Comparison of ENCODE assay signal across 1 cellular context in genomic region chr17:50034504-50035364, GRCh38.
TF ChIP-seq lines count a peak whose summit lies in the region.

No MANE protein-coding gene starts in this region.

TF ChIP-seq in GM23338, 12 proteins besides CTCF, POLR2A, EP300 and RAD21 (continued from another document):
- no peak for TF ChIP-seq ZNF462 (CRISPR knock-in tag; IDR thresholded peaks at IDR 0.05)
- no peak for TF ChIP-seq EZH2 (IDR thresholded peaks at IDR 0.05; ENCODE audit: low read depth, unreplicated experiment)
- TF ChIP-seq REST (IDR thresholded peaks at IDR 0.05; ENCODE audit: unreplicated experiment), result no peak
- no peak for TF ChIP-seq ETS1 (IDR thresholded peaks at IDR 0.05)
- TF ChIP-seq NANOG (IDR thresholded peaks at IDR 0.05; ENCODE audit: borderline replicate concordance), result no peak
TF ChIP-seq in GM23338: peak in this region for 0.
